ENCODE assay signal across 15 cellular contexts in the genomic region with DNA sequence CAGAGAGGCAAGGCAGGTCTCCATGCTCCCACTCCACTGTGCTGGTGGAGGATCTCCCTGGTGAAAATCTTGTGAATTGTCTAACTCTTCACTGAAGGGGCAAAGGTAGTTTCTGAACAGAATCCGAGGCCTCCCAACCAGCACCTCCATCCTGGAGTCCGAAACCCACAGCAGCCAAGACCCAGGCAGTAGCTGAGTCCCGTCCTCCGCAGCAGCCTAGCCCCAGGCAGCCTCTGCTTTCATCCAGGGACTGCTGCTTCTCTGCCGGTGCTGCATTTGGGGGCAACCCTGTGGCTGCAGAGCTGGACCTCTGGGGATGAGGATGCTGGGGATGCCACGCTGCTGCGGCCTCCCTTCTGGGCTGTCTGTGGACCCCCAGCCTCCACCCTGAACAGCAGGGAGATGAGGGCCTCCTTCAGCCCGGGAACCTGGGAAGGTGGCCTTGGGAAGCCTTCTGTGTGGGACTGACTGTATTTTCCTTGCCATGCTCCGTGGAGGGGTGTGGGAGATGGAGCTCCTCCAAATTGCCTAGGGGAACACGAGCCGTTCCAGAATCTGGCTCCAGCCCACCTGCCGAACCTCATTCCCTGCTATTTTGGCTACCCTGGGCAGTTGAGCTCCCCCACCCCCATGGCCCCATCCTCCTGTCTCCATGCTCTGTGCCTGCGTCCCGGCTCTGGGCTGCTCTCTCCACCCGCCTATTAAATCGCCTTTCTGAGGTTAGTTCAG. TPM values are rescaled to one million over a fixed set of nuclear protein-coding genes. Genes with fewer than 3 reads are reported as not detected.
DNase-seq lines count a peak whose midpoint lies in the region; ATAC-seq, FAIRE-seq and TF ChIP-seq lines count a peak whose summit lies in the region.
"Had no signal": no experiment of that assay in that cellular context is flagged by ENCODE, and none has a peak within 500 bp of the region (broad histone marks: within the 10 kb centered on the region; RNA-seq: fewer than 3 reads in every experiment).

No MANE protein-coding gene starts in this region.

- POLR2A ChIA-PET in A549 (lab: Yijun Ruan, JAX) (interaction anchor here (1.2 kb wide), 2 partner anchors 104 to 449 kb away, joined by 3 to 4 read pairs; a partner anchor contains a TSS), Panc1 (lab: Charles Lee) (no interaction called here)

- ATAC-seq in A549 (peak in 1 of 2 experiments; percentile 28; a peak in 4 of 6 replicates), Panc1 (peak; percentile 25; the same call in 1 of the 2 replicates), HG03571 (IDR thresholded peaks at IDR 0.05; ENCODE audit: unreplicated experiment) (no peak)
- ATAC-seq: activated CD8-positive, alpha-beta T cell treated with anti-CD3 and anti-CD28 coated beads for 36 hours had no signal

- TF ChIP-seq CTCF in A549 (IDR thresholded peaks at IDR 0.05) (no peak), Panc1 (IDR thresholded peaks at IDR 0.05) (no peak), spleen (IDR thresholded peaks at IDR 0.05 in 8 of 11, conservative IDR thresholded peaks at IDR 0.05 in 3 of 11) (no peak)

- H3K27ac ChIP-seq in A549 (peak overlapping the region; percentile 51 to 60; a peak in 5 of 6 replicates), Panc1 (ENCODE audit: low read length) (no peak overlapping the region), layer of hippocampus (ENCODE audit: low read depth, low read length) (peak overlapping the region; percentile 42), spleen (no peak overlapping the region)
- H3K27ac ChIP-seq: ascending aorta, RWPE1 had no signal

- H3K4me1 ChIP-seq in A549: peaks cover 21% of the 10 kb centered on the region
- H3K4me1 ChIP-seq in Panc1 (ENCODE audit: control insufficient read depth, insufficient read depth, low read length): no peaks in the 10 kb centered on the region
- H3K4me1 ChIP-seq in spleen: no peaks in the 10 kb centered on the region
- H3K4me1 ChIP-seq: ascending aorta had no signal

- no TSS peak for BruUV-seq in Panc1 (replicated peaks; lab: Mats Ljungman, UMichigan)

- 71% methylated on average over 15 of the region's 16 CpGs for WGBS in A549 (ENCODE audit: missing lambda C conversion rate)
- WGBS in spleen, 5 donors: 72 to 90% (median 80%) methylated on average over 13 to 16 of the region's 16 CpGs

- no peaks in the 10 kb centered on the region for H3K9me3 ChIP-seq in A549
- no peaks in the 10 kb centered on the region for H3K9me3 ChIP-seq in Panc1 (ENCODE audit: control insufficient read depth, insufficient read depth, low read depth, low read length)
- H3K9me3 ChIP-seq in spleen: no peaks in the 10 kb centered on the region
- H3K9me3 ChIP-seq: ascending aorta, left lung had no signal

- CTCF ChIA-PET in A549 (lab: Yijun Ruan, JAX): interaction anchor here (0.5 to 12.9 kb wide), 78 partner anchors 11 to 765 kb away, joined by 3 to 350 read pairs (median 4); a partner anchor contains a TSS
- CTCF ChIA-PET in Panc1 (lab: Charles Lee): interaction anchor here (0.6 to 3.1 kb wide), 9 partner anchors 14 to 525 kb away, joined by 3 to 16 read pairs (median 4); a partner anchor contains a TSS

- H3K4me3 ChIP-seq in A549 (peak overlapping the region; percentile 19; the same call in 1 of the 3 replicates), Panc1 (ENCODE audit: low read depth in 2 of 2, low read length in 2 of 2) (no peak overlapping the region), spleen (no peak overlapping the region)
- H3K4me3 ChIP-seq: ascending aorta, left lung had no signal

- in situ Hi-C loops in Panc1 (cut with HindIII; ENCODE audit: low pct_unique_long_range_greater_than_20kb, low sequenced_read_pairs): no loop called here

- H3K36me3 ChIP-seq in Panc1 (ENCODE audit: control insufficient read depth, insufficient read depth, low read length) (no peaks in the 10 kb centered on the region), spleen (no peaks in the 10 kb centered on the region)
- H3K36me3 ChIP-seq: ascending aorta, left lung had no signal

- no peak for FAIRE-seq in A549 (lab: Jason Lieb, UNC)
- FAIRE-seq: HTR-8/SVneo, small intestine, urothelium cell line had no signal

- H3K4me2 ChIP-seq in A549: peak overlapping the region; percentile 76

- intact Hi-C loops in Panc1 (cut with micrococcal nuclease; ENCODE audit: unreplicated experiment) (no loop called here), spleen (cut with DNase I; ENCODE audit: low total_unique reads) (loop anchor here (5.0 to 10.0 kb wide), 2 partner anchors 105 to 447 kb away; a partner anchor contains a TSS)

- DNase-seq in A549 (ENCODE audit: low read depth in 1 of 2, low spot score in 1 of 2) (no peak), Panc1 (ENCODE audit: low read depth, low spot score) (no peak), spleen (peak; percentile 51), H4 (ENCODE audit: low spot score) (no peak), NK-92 (lab: John Stamatoyannopoulos, UW; ENCODE audit: unreplicated experiment) (no peak)
- DNase-seq in stimulated activated CD4-positive, alpha-beta T cell treated with anti-CD3 and anti-CD28 coated beads, Interleukin-4, amount 100 ng/mL, for 4 hours: no peak
- DNase-seq: left lung had no signal

- no peak for TF ChIP-seq RAD21 in A549 (conservative IDR thresholded peaks at IDR 0.05 in 1 of 2, IDR thresholded peaks at IDR 0.05 in 1 of 2)

- no peak for TF ChIP-seq POLR2A in A549 (IDR thresholded peaks at IDR 0.05; ENCODE audit: low read length)
- TF ChIP-seq POLR2A in spleen (IDR thresholded peaks at IDR 0.05): no peak

- TF ChIP-seq EP300 in A549 (IDR thresholded peaks at IDR 0.05): no peak

- peaks cover 2% of the 10 kb centered on the region; the same call in 1 of the 2 replicates for H3K27me3 ChIP-seq in Panc1 (ENCODE audit: control insufficient read depth, insufficient read depth, low read length)
- H3K27me3 ChIP-seq in layer of hippocampus (ENCODE audit: control insufficient read depth, insufficient read depth, low read length): no peaks in the 10 kb centered on the region
- peaks cover 0 to 30% (median 0%) of the 10 kb centered on the region in 7 donors for H3K27me3 ChIP-seq in spleen (replicated peaks in 1 of 7)
- H3K27me3 ChIP-seq: ascending aorta, left lung had no signal

TF ChIP-seq in A549, 52 proteins besides CTCF, POLR2A, EP300 and RAD21 (continues in another document):
- TF ChIP-seq CBX8 (IDR thresholded peaks at IDR 0.05) (no peak), HEYL (CRISPR knock-in tag; IDR thresholded peaks at IDR 0.05) (no peak), PHF8 (IDR thresholded peaks at IDR 0.05; ENCODE audit: borderline replicate concordance, low read depth) (no peak), RNF2 (IDR thresholded peaks at IDR 0.05; ENCODE audit: borderline replicate concordance, low read depth) (no peak), MYC (IDR thresholded peaks at IDR 0.05; ENCODE audit: borderline replicate concordance, low read length) (no peak), FOSB (CRISPR knock-in tag; IDR thresholded peaks at IDR 0.05) (no peak), KDM1A (IDR thresholded peaks at IDR 0.05; ENCODE audit: low read depth) (no peak), TFCP2L1 (CRISPR knock-in tag; IDR thresholded peaks at IDR 0.05) (no peak), HOXA7 (CRISPR knock-in tag; IDR thresholded peaks at IDR 0.05) (no peak), CEBPB (IDR thresholded peaks at IDR 0.05) (no peak), HOXB5 (CRISPR knock-in tag; IDR thresholded peaks at IDR 0.05) (no peak), GATA3 (IDR thresholded peaks at IDR 0.05; ENCODE audit: borderline replicate concordance) (no peak), RARB (CRISPR knock-in tag; IDR thresholded peaks at IDR 0.05) (no peak), NR3C1 (IDR thresholded peaks at IDR 0.05) (no peak), ZC3H11A (IDR thresholded peaks at IDR 0.05) (no peak), CHD2 (IDR thresholded peaks at IDR 0.05; ENCODE audit: low read length, partially characterized antibody) (no peak)
- TF ChIP-seq, protein P1, sequence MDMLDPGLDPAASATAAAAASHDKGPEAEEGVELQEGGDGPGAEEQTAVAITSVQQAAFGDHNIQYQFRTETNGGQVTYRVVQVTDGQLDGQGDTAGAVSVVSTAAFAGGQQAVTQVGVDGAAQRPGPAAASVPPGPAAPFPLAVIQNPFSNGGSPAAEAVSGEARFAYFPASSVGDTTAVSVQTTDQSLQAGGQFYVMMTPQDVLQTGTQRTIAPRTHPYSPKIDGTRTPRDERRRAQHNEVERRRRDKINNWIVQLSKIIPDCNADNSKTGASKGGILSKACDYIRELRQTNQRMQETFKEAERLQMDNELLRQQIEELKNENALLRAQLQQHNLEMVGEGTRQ (IDR thresholded peaks at IDR 0.05): no peak
- TF ChIP-seq, protein P2, sequence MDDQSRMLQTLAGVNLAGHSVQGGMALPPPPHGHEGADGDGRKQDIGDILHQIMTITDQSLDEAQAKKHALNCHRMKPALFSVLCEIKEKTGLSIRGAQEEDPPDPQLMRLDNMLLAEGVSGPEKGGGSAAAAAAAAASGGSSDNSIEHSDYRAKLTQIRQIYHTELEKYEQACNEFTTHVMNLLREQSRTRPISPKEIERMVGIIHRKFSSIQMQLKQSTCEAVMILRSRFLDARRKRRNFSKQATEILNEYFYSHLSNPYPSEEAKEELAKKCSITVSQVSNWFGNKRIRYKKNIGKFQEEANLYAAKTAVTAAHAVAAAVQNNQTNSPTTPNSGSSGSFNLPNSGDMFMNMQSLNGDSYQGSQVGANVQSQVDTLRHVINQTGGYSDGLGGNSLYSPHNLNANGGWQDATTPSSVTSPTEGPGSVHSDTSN (IDR thresholded peaks at IDR 0.05): no peak
- TF ChIP-seq, protein P3, sequence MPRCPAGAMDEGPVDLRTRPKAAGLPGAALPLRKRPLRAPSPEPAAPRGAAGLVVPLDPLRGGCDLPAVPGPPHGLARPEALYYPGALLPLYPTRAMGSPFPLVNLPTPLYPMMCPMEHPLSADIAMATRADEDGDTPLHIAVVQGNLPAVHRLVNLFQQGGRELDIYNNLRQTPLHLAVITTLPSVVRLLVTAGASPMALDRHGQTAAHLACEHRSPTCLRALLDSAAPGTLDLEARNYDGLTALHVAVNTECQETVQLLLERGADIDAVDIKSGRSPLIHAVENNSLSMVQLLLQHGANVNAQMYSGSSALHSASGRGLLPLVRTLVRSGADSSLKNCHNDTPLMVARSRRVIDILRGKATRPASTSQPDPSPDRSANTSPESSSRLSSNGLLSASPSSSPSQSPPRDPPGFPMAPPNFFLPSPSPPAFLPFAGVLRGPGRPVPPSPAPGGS (IDR thresholded peaks at IDR 0.05): no peak

RNA-seq across cellular contexts. Expression of a gene that starts 48.1 kb away (rescaled TPM):
- polyA plus RNA-seq in A549 (2011; rRNA removed) (1.3 and 1.7 TPM in 2 replicates), A549 (2017; fragmentation: RNase III; extraction: RNeasy Plus Mini Kit Qiagen cat#74134 plus additional on column Dnase treatment) (1.1 to 1.4 TPM (median 1.4 TPM) in 3 replicates), spleen (under 1 TPM in 2 of 3 donors, not detected in 1; 0.06 to 0.09 TPM)
- polyA plus RNA-seq in A549 (2012; cell fraction: cytosol; rRNA removed): 1.0 and 1.2 TPM in 2 replicates
- polyA plus RNA-seq in A549 (2012; cell fraction: nucleus; rRNA removed): 1.1 and 1.8 TPM in 2 replicates
- 1.2 and 2.1 TPM in 2 replicates for polyA minus RNA-seq in A549 (2011; rRNA and poly(A)+ RNA removed)
- total RNA-seq in Panc1 (2021; ENCODE audit: unreplicated experiment) (0.90 TPM), spleen (1 to 10 TPM in 1 of 7 donors, under 1 TPM in 6; 0.35 to 1.6 (median 0.68) TPM)
- 0.31 TPM for polyA plus RNA-seq in Panc1 (2012; ENCODE audit: insufficient read length)
- 4.2 and 6.6 TPM in 2 replicates for total RNA-seq in H4 (2014; rRNA removed; shearing (Covaris generic))

Comparison
In these comparisons a context has a peak if more than half of its experiments do, and no peak if none do; other contexts are left out.
1. H3K27ac ChIP-seq: peak in A549 (2 of 2) and layer of hippocampus (single experiment); none in Panc1 (single experiment) and spleen (0 of 8).